8 cellular contexts compared by ENCODE assay signal in genomic region chr19:32676186-32676894, GRCh38. TPM values are rescaled to one million over a fixed set of nuclear protein-coding genes. Genes with fewer than 3 reads are reported as not detected.
DNase-seq lines count a peak whose midpoint lies in the region; ATAC-seq, FAIRE-seq and TF ChIP-seq lines count a peak whose summit lies in the region.

No MANE protein-coding gene starts in this region.

- TF ChIP-seq CTCF in WTC11 (IDR thresholded peaks at IDR 0.05): no peak
- no peak for TF ChIP-seq CTCF in fibroblast of villous mesenchyme (IDR thresholded peaks at IDR 0.05; ENCODE audit: insufficient read depth, low read depth, low read length)
- TF ChIP-seq CTCF in pancreas (IDR thresholded peaks at IDR 0.05): no peak

- POLR2A ChIA-PET in WTC11 (lab: Charles Lee): interaction anchor here (0.6 to 0.7 kb wide), 3 partner anchors 271 to 501 kb away, joined by 3 to 7 read pairs (median 4); partner anchors contain the start of gene DPY19L3

- no peaks in the 10 kb centered on the region for H3K36me3 ChIP-seq in pancreas

- no peak overlapping the region for H3K27ac ChIP-seq in pancreas

- CTCF ChIA-PET in WTC11 (lab: Charles Lee): interaction anchor here (0.6 to 3.9 kb wide), 5 partner anchors 14 to 75 kb away, joined by 3 to 15 read pairs (median 5); partner anchors contain the start of genes NUDT19 and TDRD12

- no peak for FAIRE-seq in pancreas (lab: Jason Lieb, UNC)

- no peaks in the 10 kb centered on the region; the same call in 1 of the 2 replicates for H3K36me3 Mint-ChIP-seq in WTC11

- peaks cover 41% of the 10 kb centered on the region for H3K27me3 Mint-ChIP-seq in WTC11 (ENCODE audit: low read depth)

- ATAC-seq in WTC11 (no peak), pancreas (peak; percentile 4 to 14 (median 8)), HG02885 (IDR thresholded peaks at IDR 0.05; ENCODE audit: poor library complexity, unreplicated experiment) (no peak)

- H3K9me3 Mint-ChIP-seq in WTC11: no peaks in the 10 kb centered on the region

- no peaks in the 10 kb centered on the region for H3K9me3 ChIP-seq in pancreas

- peaks cover 0 to 5% (median 0%) of the 10 kb centered on the region in 4 donors for H3K27me3 ChIP-seq in pancreas

- DNase-seq in stimulated activated CD4-positive, alpha-beta T cell treated with anti-CD3 and anti-CD28 coated beads, Interleukin-2, amount 100 ng/mL, for 24 hours: peak; percentile 20 to 21
- DNase-seq in stimulated activated CD4-positive, alpha-beta T cell treated with anti-CD3 and anti-CD28 coated beads, Interleukin-2, amount 100 ng/mL, for 48 hours: no peak
- peak; percentile 55 for DNase-seq in WTC11 (ENCODE audit: low spot score)
- DNase-seq in fibroblast of villous mesenchyme (ENCODE audit: low read depth): no peak
- DNase-seq in pancreas: peak; percentile 12 to 84 (median 40)
- no peak for DNase-seq in amygdala (lab: John Stamatoyannopoulos, UW)
- DNase-seq in SHP77 (lab: John Stamatoyannopoulos, UW): no peak

- peaks cover 23% of the 10 kb centered on the region for H3K4me1 Mint-ChIP-seq in WTC11

- H3K27ac Mint-ChIP-seq in WTC11: no peak overlapping the region

- intact Hi-C loops in pancreas (cut with DNase I): no loop called here

- peak overlapping the region; percentile 93 for H3K4me3 ChIP-seq in fibroblast of villous mesenchyme (ENCODE audit: low read depth, low read length)
- peak overlapping the region; percentile 79 to 98 (median 90) for H3K4me3 ChIP-seq in pancreas

- H3K4me3 Mint-ChIP-seq in WTC11: peak overlapping the region; percentile 66

- WGBS in pancreas, 2 donors: 5 to 6% methylated on average over 84 to 93 of the region's 93 CpGs

- H3K4me1 ChIP-seq in pancreas: peaks cover 0 to 6% (median 3%) of the 10 kb centered on the region in 3 donors

TF ChIP-seq in WTC11, 78 proteins besides CTCF, POLR2A, EP300 and RAD21 (continues in another document):
- TF ChIP-seq NR3C1 (CRISPR knock-in tag; conservative IDR thresholded peaks at IDR 0.05; ENCODE audit: low read depth) (no peak), ZNF512 (CRISPR knock-in tag; IDR thresholded peaks at IDR 0.05; ENCODE audit: borderline replicate concordance) (no peak), NR2C2 (CRISPR knock-in tag; IDR thresholded peaks at IDR 0.05) (peak; percentile 31; the same call in 1 of the 2 replicates), NFYB (CRISPR knock-in tag; conservative IDR thresholded peaks at IDR 0.05; ENCODE audit: low read depth) (0 out of 2 replicates have a peak, but pooled peaks have one; percentile 18), MAX (CRISPR knock-in tag; IDR thresholded peaks at IDR 0.05) (peak; percentile 54; the same call in 1 of the 2 replicates), FOXP4 (CRISPR knock-in tag; IDR thresholded peaks at IDR 0.05) (peak; percentile 78; the same call in 1 of the 2 replicates), FOXK1 (CRISPR knock-in tag; IDR thresholded peaks at IDR 0.05) (peak; percentile 71), E2F4 (CRISPR knock-in tag; IDR thresholded peaks at IDR 0.05; ENCODE audit: borderline replicate concordance, low read depth) (no peak), HMGA2 (CRISPR knock-in tag; IDR thresholded peaks at IDR 0.05) (no peak), TP53 (CRISPR knock-in tag; IDR thresholded peaks at IDR 0.05) (peak; percentile 84), IRF1 (CRISPR knock-in tag; IDR thresholded peaks at IDR 0.05) (peak; percentile 61; the same call in 1 of the 2 replicates), JUN (CRISPR knock-in tag; IDR thresholded peaks at IDR 0.05) (peak; percentile 62; the same call in 1 of the 2 replicates)

RNA-seq across cellular contexts. Expression of gene RGS9BP, which starts 0.7 kb away (rescaled TPM):
- total RNA-seq in WTC11 (2021) (0.24 to 0.41 TPM (median 0.37 TPM) in 3 replicates), fibroblast of villous mesenchyme (0.32 and 0.86 TPM in 2 replicates), pancreas (under 1 TPM in 4 of 6 donors, not detected in 2; 0.06 to 0.25 (median 0.18) TPM)
- polyA plus RNA-seq in pancreas: under 1 TPM in 1 of 2 donors, not detected in 1; 0.02 TPM

RNA-seq across cellular contexts. Expression of gene ANKRD27, which starts 1.4 kb away (rescaled TPM):
- total RNA-seq in WTC11 (2021) (48.6 to 55.7 TPM (median 55.4 TPM) in 3 replicates), fibroblast of villous mesenchyme (25.8 and 37.1 TPM in 2 replicates), pancreas (10 to 100 TPM in 4 of 6 donors, 1 to 10 TPM in 2; 6.7 to 17.6 (median 11.3) TPM)
- polyA plus RNA-seq in pancreas: 1 to 10 TPM; 4.5 to 5.3 TPM

RNA-seq across cellular contexts. Expression of gene NUDT19, which starts 15.3 kb away (rescaled TPM):
- total RNA-seq in WTC11 (2021): 2.4 to 3.0 TPM (median 2.7 TPM) in 3 replicates
- total RNA-seq in fibroblast of villous mesenchyme: 9.0 and 14.2 TPM in 2 replicates
- total RNA-seq in pancreas: 1 to 10 TPM; 2.5 to 8.2 (median 5.5) TPM
- polyA plus RNA-seq in pancreas: 1 to 10 TPM; 3.1 TPM

RNA-seq across cellular contexts. Expression of gene TDRD12, which starts 43.2 kb away (rescaled TPM):
- total RNA-seq in WTC11 (2021): 1.3 to 1.8 TPM (median 1.6 TPM) in 3 replicates
- under 0.01 and 1.3 TPM in 2 replicates for total RNA-seq in fibroblast of villous mesenchyme
- total RNA-seq in pancreas: under 1 TPM in 3 of 6 donors, not detected in 3; 0.06 to 0.84 (median 0.17) TPM
- polyA plus RNA-seq in pancreas: under 1 TPM; 0.07 to 0.11 TPM

Comparison
In these comparisons a context has a peak if more than half of its experiments do, and no peak if none do; other contexts are left out.
1. DNase-seq: peak in stimulated activated CD4-positive, alpha-beta T cell treated with anti-CD3 and anti-CD28 coated beads, Interleukin-2, amount 100 ng/mL, for 24 hours (2 of 2), WTC11 (single experiment) and pancreas (6 of 6); none in stimulated activated CD4-positive, alpha-beta T cell treated with anti-CD3 and anti-CD28 coated beads, Interleukin-2, amount 100 ng/mL, for 48 hours (0 of 2), fibroblast of villous mesenchyme (single experiment), amygdala (0 of 56) and SHP77 (0 of 2).
2. ATAC-seq: peak in pancreas (4 of 4); none in WTC11 (single experiment) and HG02885 (single experiment).